Comparison of ENCODE assay signal across 28 cellular contexts in the genomic region with DNA sequence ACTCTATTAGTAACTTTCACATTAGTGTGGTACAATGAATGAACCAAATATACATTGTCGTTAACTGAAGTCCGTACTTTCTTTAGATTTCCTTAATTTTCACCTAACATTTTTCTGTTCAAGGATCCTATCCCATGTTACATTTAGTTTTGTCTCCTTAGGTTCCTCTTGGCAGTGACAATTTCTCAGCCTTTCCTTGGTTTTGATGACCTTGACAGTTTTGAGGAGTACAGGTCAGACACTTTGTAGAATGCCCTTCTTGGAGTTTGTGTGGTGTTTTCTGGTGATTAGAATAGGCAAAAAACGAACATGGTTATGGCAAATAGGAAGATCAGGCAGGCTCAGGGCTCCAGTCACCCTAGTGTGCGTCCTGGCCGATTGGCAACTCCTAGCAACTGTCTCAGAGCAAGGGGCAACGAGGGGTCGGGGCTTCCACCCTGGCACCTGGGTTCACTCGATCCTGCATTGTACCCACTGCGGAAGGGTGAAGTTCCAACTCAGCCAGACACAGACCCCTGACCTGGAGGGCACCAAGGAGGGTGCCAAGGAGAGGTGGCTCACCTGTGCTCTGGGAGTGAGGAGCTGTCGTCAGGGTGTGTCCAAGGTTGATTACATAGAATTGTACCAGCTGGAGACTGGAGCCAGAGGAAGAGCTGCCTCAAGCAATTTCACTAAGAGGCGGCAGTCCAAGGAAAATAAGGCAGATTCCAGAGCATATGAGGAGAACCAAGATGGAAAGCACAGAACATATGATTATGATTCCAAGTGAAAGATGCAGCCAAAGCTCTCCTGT.
"Had no signal": no experiment of that assay in that cellular context is flagged by ENCODE, and none has a peak within 500 bp of the region (broad histone marks: within the 10 kb centered on the region; RNA-seq: fewer than 3 reads in every experiment).

No MANE protein-coding gene starts in this region.

- H3K9me3 Mint-ChIP-seq: activated naive CD4-positive, alpha-beta T cell treated with anti-CD3 and anti-CD28 coated beads, Interleukin-2, amount 50 U/mL, for 24 hours; activated naive CD8-positive, alpha-beta T cell treated with anti-CD3 and anti-CD28 coated beads, Interleukin-2, amount 50 U/mL, for 24 hours; activated T-helper 2 cell treated with anti-CD3 and anti-CD28 coated beads, Interferon-gamma antibody, Interleukin-2, Interleukin-4, amounts not matched to agents 10 μg/mL and 5 μg/mL and 100 μg/mL, durations not matched to agents 14 hours and 24 hours and 36 hours; natural killer cell; neural progenitor cell; stimulated activated effector memory CD8-positive, alpha-beta T cell treated with anti-CD3 and anti-CD28 coated beads, Interleukin-12 subunit alpha, Interleukin-12 subunit beta, amount 100 ng/mL, for 72 hours; stimulated activated naive CD8-positive, alpha-beta T cell treated with anti-CD3 and anti-CD28 coated beads, Interleukin-15, Interleukin-2, amounts not matched to agents 100 ng/mL and 50 ng/mL, for 24 hours; type B pancreatic cell had no signal

- H3K4me1 Mint-ChIP-seq: activated CD4-positive, alpha-beta T cell treated with anti-CD3 and anti-CD28 coated beads for 36 hours; activated CD8-positive, alpha-beta memory T cell treated with anti-CD3 and anti-CD28 coated beads, Interleukin-2, amount 10 ng/mL, durations not matched to agents 7 days and 5 days; activated naive CD4-positive, alpha-beta T cell treated with anti-CD3 and anti-CD28 coated beads, Interleukin-2, amount 50 U/mL, for 24 hours; activated naive CD8-positive, alpha-beta T cell treated with anti-CD3 and anti-CD28 coated beads, Interleukin-2, amount 50 U/mL, for 24 hours; natural killer cell; neural progenitor cell; stimulated activated effector memory CD8-positive, alpha-beta T cell treated with anti-CD3 and anti-CD28 coated beads, Interleukin-12 subunit alpha, Interleukin-12 subunit beta, amount 100 ng/mL, for 72 hours had no signal

- H3K4me2 ChIP-seq: hepatocyte, neural progenitor cell had no signal

- H3K27ac Mint-ChIP-seq: activated CD4-positive, alpha-beta T cell treated with anti-CD3 and anti-CD28 coated beads for 36 hours; activated CD8-positive, alpha-beta memory T cell treated with anti-CD3 and anti-CD28 coated beads, Interleukin-2, amount 10 ng/mL, durations not matched to agents 7 days and 5 days; activated CD8-positive, alpha-beta T cell treated with anti-CD3 and anti-CD28 coated beads, Interleukin-2, amount 10 ng/mL, durations not matched to agents 7 days and 5 days; activated naive CD4-positive, alpha-beta T cell treated with anti-CD3 and anti-CD28 coated beads, Interleukin-2, amount 50 U/mL, for 24 hours; activated naive CD8-positive, alpha-beta T cell treated with anti-CD3 and anti-CD28 coated beads, Interleukin-2, amount 50 U/mL, for 24 hours; activated T-helper 2 cell treated with anti-CD3 and anti-CD28 coated beads, Interferon-gamma antibody, Interleukin-2, Interleukin-4, amounts not matched to agents 10 μg/mL and 5 μg/mL and 100 μg/mL, durations not matched to agents 14 hours and 24 hours and 36 hours; natural killer cell; neural progenitor cell; stimulated activated effector memory CD8-positive, alpha-beta T cell treated with anti-CD3 and anti-CD28 coated beads, Interleukin-12 subunit alpha, Interleukin-12 subunit beta, amount 100 ng/mL, for 72 hours; stimulated activated naive CD8-positive, alpha-beta T cell treated with anti-CD3 and anti-CD28 coated beads, Interleukin-15, Interleukin-2, amounts not matched to agents 100 ng/mL and 50 ng/mL, for 24 hours; type B pancreatic cell had no signal

- H3K4me1 ChIP-seq: breast epithelium, esophagus squamous epithelium, gastroesophageal sphincter, neural progenitor cell, parathyroid adenoma had no signal

- H3K9me3 ChIP-seq: breast epithelium, esophagus squamous epithelium, gastroesophageal sphincter, thoracic aorta, vagina had no signal

- H3K36me3 ChIP-seq: breast epithelium, esophagus squamous epithelium, gastroesophageal sphincter, neural progenitor cell, thoracic aorta, vagina had no signal

- H3K36me3 Mint-ChIP-seq: activated CD8-positive, alpha-beta memory T cell treated with anti-CD3 and anti-CD28 coated beads, Interleukin-2, amount 10 ng/mL, durations not matched to agents 7 days and 5 days; activated naive CD4-positive, alpha-beta T cell treated with anti-CD3 and anti-CD28 coated beads, Interleukin-2, amount 50 U/mL, for 24 hours; natural killer cell; neural progenitor cell; stimulated activated effector memory CD8-positive, alpha-beta T cell treated with anti-CD3 and anti-CD28 coated beads, Interleukin-12 subunit alpha, Interleukin-12 subunit beta, amount 100 ng/mL, for 72 hours; type B pancreatic cell had no signal

- H3K4me3 Mint-ChIP-seq: activated CD4-positive, alpha-beta T cell treated with anti-CD3 and anti-CD28 coated beads for 36 hours; activated CD8-positive, alpha-beta memory T cell treated with anti-CD3 and anti-CD28 coated beads, Interleukin-2, amount 10 ng/mL, durations not matched to agents 7 days and 5 days; activated CD8-positive, alpha-beta T cell treated with anti-CD3 and anti-CD28 coated beads, Interleukin-2, amount 10 ng/mL, durations not matched to agents 7 days and 5 days; activated naive CD4-positive, alpha-beta T cell treated with anti-CD3 and anti-CD28 coated beads, Interleukin-2, amount 50 U/mL, for 24 hours; activated naive CD8-positive, alpha-beta T cell treated with anti-CD3 and anti-CD28 coated beads, Interleukin-2, amount 50 U/mL, for 24 hours; natural killer cell; neural progenitor cell; stimulated activated effector memory CD8-positive, alpha-beta T cell treated with anti-CD3 and anti-CD28 coated beads, Interleukin-12 subunit alpha, Interleukin-12 subunit beta, amount 100 ng/mL, for 72 hours; stimulated activated naive CD8-positive, alpha-beta T cell treated with anti-CD3 and anti-CD28 coated beads, Interleukin-15, Interleukin-2, amounts not matched to agents 100 ng/mL and 50 ng/mL, for 24 hours; type B pancreatic cell had no signal

- H3K9ac ChIP-seq: neural progenitor cell, parathyroid adenoma had no signal

- ATAC-seq: activated CD4-positive, alpha-beta T cell treated with anti-CD3 and anti-CD28 coated beads for 36 hours; activated CD8-positive, alpha-beta memory T cell treated with anti-CD3 and anti-CD28 coated beads, Interleukin-2, amount 10 ng/mL, durations not matched to agents 7 days and 5 days; activated CD8-positive, alpha-beta T cell treated with anti-CD3 and anti-CD28 coated beads, Interleukin-2, amount 10 ng/mL, durations not matched to agents 7 days and 5 days; activated naive CD8-positive, alpha-beta T cell treated with anti-CD3 and anti-CD28 coated beads, Interleukin-2, amount 50 U/mL, for 24 hours; gastroesophageal sphincter; left ventricle myocardium superior; natural killer cell; right cardiac atrium; stimulated activated effector memory CD8-positive, alpha-beta T cell treated with anti-CD3 and anti-CD28 coated beads, Interleukin-12 subunit alpha, Interleukin-12 subunit beta, amount 100 ng/mL, for 72 hours had no signal

- DNase-seq: activated CD4-positive, alpha-beta T cell treated with anti-CD3 and anti-CD28 coated beads for 36 hours; activated CD4-positive, CD25-positive, alpha-beta regulatory T cell; activated CD8-positive, alpha-beta memory T cell treated with anti-CD3 and anti-CD28 coated beads, Interleukin-2, amount 10 ng/mL, durations not matched to agents 7 days and 5 days; activated CD8-positive, alpha-beta T cell treated with anti-CD3 and anti-CD28 coated beads, Interleukin-2, amount 10 ng/mL, durations not matched to agents 7 days and 5 days; activated naive CD8-positive, alpha-beta T cell treated with anti-CD3 and anti-CD28 coated beads, Interleukin-2, amount 50 U/mL, for 24 hours; activated T-cell treated with anti-CD3 and anti-CD28 coated beads, Interleukin-2, amount 50 U/mL, for 48 hours; central memory CD4-positive, alpha-beta T cell; dermis blood vessel endothelial cell; effector CD4-positive, alpha-beta T cell; esophagus squamous epithelium; islet precursor cell; left ventricle myocardium superior; natural killer cell; occipital lobe; right cardiac atrium; stimulated activated CD4-positive, alpha-beta T cell treated with anti-CD3 and anti-CD28 coated beads, Interleukin-4, amount 100 ng/mL, for 24 hours had no signal

- H3K27ac ChIP-seq: breast epithelium, esophagus squamous epithelium, gastroesophageal sphincter, hepatocyte, neural progenitor cell, parathyroid adenoma, thoracic aorta, vagina had no signal

- H2AFZ ChIP-seq: hepatocyte, neural progenitor cell, parathyroid adenoma had no signal

- H3K4me3 ChIP-seq: breast epithelium, esophagus squamous epithelium, gastroesophageal sphincter, hepatocyte, neural progenitor cell, thoracic aorta, vagina had no signal

- H3K27me3 ChIP-seq: breast epithelium, esophagus squamous epithelium, gastroesophageal sphincter, hepatocyte, neural progenitor cell, vagina had no signal
